25 cellular contexts compared by ENCODE assay signal in the genomic region with DNA sequence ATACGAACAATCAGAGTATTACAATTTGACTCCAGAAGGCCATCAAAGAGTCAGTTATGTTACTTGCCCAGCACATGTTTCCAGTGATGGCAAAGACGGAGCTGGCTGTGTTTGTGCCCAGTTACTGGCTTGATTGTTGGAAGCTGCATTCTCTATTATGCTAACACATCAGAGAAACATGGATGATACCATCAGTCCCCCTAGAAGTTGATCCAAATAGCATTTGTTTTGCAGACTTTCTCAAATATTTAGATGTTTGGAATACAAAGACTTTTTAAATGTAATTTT.
"Had no signal": no experiment of that assay in that cellular context is flagged by ENCODE, and none has a peak within 500 bp of the region (broad histone marks: within the 10 kb centered on the region; RNA-seq: fewer than 3 reads in every experiment).

No MANE protein-coding gene starts in this region.

- H3K9me3 ChIP-seq: breast epithelium, ovary, prostate gland, stomach, suprapubic skin, tibial artery, upper lobe of right lung had no signal

- H3K36me3 Mint-ChIP-seq: activated naive CD4-positive, alpha-beta T cell treated with anti-CD3 and anti-CD28 coated beads, Interleukin-2, amount 50 U/mL, for 24 hours; mesothelial cell of epicardium; naive thymus-derived CD4-positive, alpha-beta T cell; stimulated activated memory B cell treated with anti-CD40 and anti-IgM and Interleukin-4, amounts not matched to agents 10 μg/mL and 1 μg/mL and 100 μg/mL, for 72 hours had no signal

- H3K27ac ChIP-seq: breast epithelium, ovary, prostate gland, stomach, suprapubic skin, tibial artery, upper lobe of right lung had no signal

- H3K4me3 ChIP-seq: breast epithelium, ovary, prostate gland, smooth muscle cell, stomach, suprapubic skin, tibial artery, upper lobe of right lung had no signal

- DNase-seq: activated B cell treated with CpG ODN at 0.5 μM for 24 hours; activated CD4-positive, alpha-beta T cell treated with anti-CD3 and anti-CD28 coated beads, Interleukin-2, amount 50 U/mL, for 1 hour; activated CD8-positive, alpha-beta T cell treated with anti-CD3 and anti-CD28 coated beads for 36 hours; activated naive CD8-positive, alpha-beta T cell treated with anti-CD3 and anti-CD28 coated beads, Interleukin-2, amount 50 U/mL, for 24 hours; activated T-cell treated with anti-CD3 and anti-CD28 coated beads, Interleukin-2, amount 50 U/mL, for 48 hours; central memory CD4-positive, alpha-beta T cell; left ventricle myocardium superior; mammary epithelial cell; naive thymus-derived CD4-positive, alpha-beta T cell; ovary; stimulated activated CD4-positive, alpha-beta T cell treated with anti-CD3 and anti-CD28 coated beads, Interleukin-1b, Interleukin-23, amount 100 ng/mL, for 48 hours; stimulated activated CD4-positive, alpha-beta T cell treated with anti-CD3 and anti-CD28 coated beads, Interleukin-4, amount 100 ng/mL, for 4 hours; stimulated activated CD8-positive, alpha-beta memory T cell treated with anti-CD3 and anti-CD28 coated beads, Interleukin-4, amount 100 ng/mL, for 48 hours; stomach; T-helper 2 cell; tibial artery; upper lobe of right lung had no signal

- H3K9me3 Mint-ChIP-seq: activated B cell treated with CpG ODN at 0.5 μM for 24 hours; activated CD8-positive, alpha-beta T cell treated with anti-CD3 and anti-CD28 coated beads for 36 hours; activated naive CD4-positive, alpha-beta T cell treated with anti-CD3 and anti-CD28 coated beads, Interleukin-2, amount 50 U/mL, for 24 hours; activated naive CD8-positive, alpha-beta T cell treated with anti-CD3 and anti-CD28 coated beads, Interleukin-2, amount 50 U/mL, for 24 hours; activated T-helper 2 cell treated with anti-CD3 and anti-CD28 coated beads, Interferon-gamma antibody, Interleukin-2, Interleukin-4, amounts not matched to agents 10 μg/mL and 5 μg/mL and 100 μg/mL, durations not matched to agents 14 hours and 24 hours and 36 hours; mesothelial cell of epicardium; stimulated activated memory B cell treated with anti-CD40 and anti-IgM and Interleukin-4, amounts not matched to agents 10 μg/mL and 1 μg/mL and 100 μg/mL, for 72 hours had no signal

- H3K27ac Mint-ChIP-seq: activated B cell treated with CpG ODN at 0.5 μM for 24 hours; activated CD8-positive, alpha-beta T cell treated with anti-CD3 and anti-CD28 coated beads for 36 hours; activated naive CD4-positive, alpha-beta T cell treated with anti-CD3 and anti-CD28 coated beads, Interleukin-2, amount 50 U/mL, for 24 hours; activated naive CD8-positive, alpha-beta T cell treated with anti-CD3 and anti-CD28 coated beads, Interleukin-2, amount 50 U/mL, for 24 hours; activated T-helper 2 cell treated with anti-CD3 and anti-CD28 coated beads, Interferon-gamma antibody, Interleukin-2, Interleukin-4, amounts not matched to agents 10 μg/mL and 5 μg/mL and 100 μg/mL, durations not matched to agents 14 hours and 24 hours and 36 hours; mesothelial cell of epicardium; naive thymus-derived CD4-positive, alpha-beta T cell; stimulated activated memory B cell treated with anti-CD40 and anti-IgM and Interleukin-4, amounts not matched to agents 10 μg/mL and 1 μg/mL and 100 μg/mL, for 72 hours had no signal

- H3K4me1 ChIP-seq: breast epithelium, prostate gland, suprapubic skin, tibial artery, upper lobe of right lung had no signal

- H3K36me3 ChIP-seq: breast epithelium, ovary, prostate gland, stomach, suprapubic skin, tibial artery, upper lobe of right lung had no signal

- H3K4me1 Mint-ChIP-seq: activated B cell treated with CpG ODN at 0.5 μM for 24 hours; activated naive CD4-positive, alpha-beta T cell treated with anti-CD3 and anti-CD28 coated beads, Interleukin-2, amount 50 U/mL, for 24 hours; activated naive CD8-positive, alpha-beta T cell treated with anti-CD3 and anti-CD28 coated beads, Interleukin-2, amount 50 U/mL, for 24 hours; mesothelial cell of epicardium; naive thymus-derived CD4-positive, alpha-beta T cell; stimulated activated memory B cell treated with anti-CD40 and anti-IgM and Interleukin-4, amounts not matched to agents 10 μg/mL and 1 μg/mL and 100 μg/mL, for 72 hours had no signal

- H3K4me3 Mint-ChIP-seq: activated B cell treated with CpG ODN at 0.5 μM for 24 hours; activated CD8-positive, alpha-beta T cell treated with anti-CD3 and anti-CD28 coated beads for 36 hours; activated naive CD4-positive, alpha-beta T cell treated with anti-CD3 and anti-CD28 coated beads, Interleukin-2, amount 50 U/mL, for 24 hours; activated naive CD8-positive, alpha-beta T cell treated with anti-CD3 and anti-CD28 coated beads, Interleukin-2, amount 50 U/mL, for 24 hours; mesothelial cell of epicardium; naive thymus-derived CD4-positive, alpha-beta T cell; stimulated activated memory B cell treated with anti-CD40 and anti-IgM and Interleukin-4, amounts not matched to agents 10 μg/mL and 1 μg/mL and 100 μg/mL, for 72 hours had no signal

- H3K27me3 ChIP-seq: breast epithelium, ovary, stomach, suprapubic skin, tibial artery, upper lobe of right lung had no signal
